In genomic region chr11:126419801-126420729, GRCh38 we compare ENCODE assay signal across 8 cellular contexts.
DNase-seq lines count a peak whose midpoint lies in the region; ATAC-seq, FAIRE-seq and TF ChIP-seq lines count a peak whose summit lies in the region.

No MANE protein-coding gene starts in this region.

- peaks cover 3% of the 10 kb centered on the region for H3K36me3 Mint-ChIP-seq in T-helper 17 cell (ENCODE audit: low read depth)
- H3K36me3 Mint-ChIP-seq in progenitor cell of endocrine pancreas (ENCODE audit: insufficient read depth): no peaks in the 10 kb centered on the region
- H3K36me3 Mint-ChIP-seq in glutamatergic neuron (ENCODE audit: unreplicated experiment): no peaks in the 10 kb centered on the region

- H3K27ac Mint-ChIP-seq in T-helper 17 cell (no peak overlapping the region), progenitor cell of endocrine pancreas (no peak overlapping the region), glutamatergic neuron (ENCODE audit: unreplicated experiment) (no peak overlapping the region)

- intact Hi-C loops in kidney (cut with DNase I): no loop called here

- H3K9me3 Mint-ChIP-seq in progenitor cell of endocrine pancreas (ENCODE audit: low read depth) (no peaks in the 10 kb centered on the region), glutamatergic neuron (ENCODE audit: unreplicated experiment) (peaks cover 6% of the 10 kb centered on the region)

- H3K4me3 ChIP-seq in kidney (ENCODE audit: low read length in 2 of 2): no peak overlapping the region

- no peaks in the 10 kb centered on the region for H3K36me3 ChIP-seq in kidney (ENCODE audit: control insufficient read depth in 1 of 2, insufficient read depth in 2 of 2, low read length in 2 of 2)

- H3K4me3 Mint-ChIP-seq in T-helper 17 cell (no peak overlapping the region), progenitor cell of endocrine pancreas (ENCODE audit: low read depth) (no peak overlapping the region), glutamatergic neuron (ENCODE audit: unreplicated experiment) (no peak overlapping the region)

- TF ChIP-seq CTCF in kidney (IDR thresholded peaks at IDR 0.05; ENCODE audit: borderline replicate concordance, extremely low read depth, insufficient read depth) (no peak), progenitor cell of endocrine pancreas (IDR thresholded peaks at IDR 0.05; ENCODE audit: unreplicated experiment) (no peak), glutamatergic neuron (IDR thresholded peaks at IDR 0.05; ENCODE audit: partially characterized antibody, unreplicated experiment) (no peak)

- ATAC-seq in HG02678 (IDR thresholded peaks at IDR 0.05; ENCODE audit: unreplicated experiment) (peak; percentile 78), T-helper 17 cell (no peak)

- H3K4me1 ChIP-seq in kidney (ENCODE audit: control insufficient read depth in 1 of 2, insufficient read depth in 1 of 2, low read depth in 1 of 2, low read length in 2 of 2): peaks cover 5 to 10% of the 10 kb centered on the region in 2 donors

- H3K9me3 ChIP-seq in kidney (ENCODE audit: control insufficient read depth in 1 of 2, low read length in 2 of 2): no peaks in the 10 kb centered on the region
- no peaks in the 10 kb centered on the region for H3K9me3 ChIP-seq in T-helper 17 cell (ENCODE audit: control insufficient read depth, low read length, poor library complexity, severe bottlenecking)

- FAIRE-seq in GM18507 (lab: Jason Lieb, UNC): peak; percentile 85
- FAIRE-seq in kidney (lab: Jason Lieb, UNC): no peak

- no peak overlapping the region for H3K9ac ChIP-seq in kidney (ENCODE audit: low read length in 2 of 2)

- peak; percentile 50 for DNase-seq in GM18507 (ENCODE audit: extremely low spot score, insufficient read length, low read depth)
- peak; percentile 60 for DNase-seq in NOMO-1 treated with dmso at 0.1 percent for 144 hours (lab: John Stamatoyannopoulos, UW; ENCODE audit: unreplicated experiment)
- DNase-seq in kidney: peak; percentile 83
- no peak for DNase-seq in T-helper 17 cell
- no peak for DNase-seq in progenitor cell of endocrine pancreas (ENCODE audit: low spot score, unreplicated experiment)
- DNase-seq in HT-29 (ENCODE audit: low spot score): no peak
- DNase-seq in glutamatergic neuron: no peak

- H3K4me1 Mint-ChIP-seq in T-helper 17 cell: peaks cover 11% of the 10 kb centered on the region
- peaks cover 10% of the 10 kb centered on the region for H3K4me1 Mint-ChIP-seq in progenitor cell of endocrine pancreas (ENCODE audit: low read depth)
- peaks cover 24% of the 10 kb centered on the region for H3K4me1 Mint-ChIP-seq in glutamatergic neuron (ENCODE audit: low read depth, unreplicated experiment)

- peak overlapping the region in 1 of 2 donors; percentile 77 for H3K27ac ChIP-seq in kidney (ENCODE audit: low read depth in 2 of 2, low read length in 2 of 2)

- peaks cover 11% of the 10 kb centered on the region for H3K27me3 Mint-ChIP-seq in T-helper 17 cell
- H3K27me3 Mint-ChIP-seq in progenitor cell of endocrine pancreas: peaks cover 14% of the 10 kb centered on the region
- H3K27me3 Mint-ChIP-seq in glutamatergic neuron (ENCODE audit: unreplicated experiment): peaks cover 6% of the 10 kb centered on the region

Comparison
In these comparisons a context has a peak if more than half of its experiments do, and no peak if none do; other contexts are left out.
1. DNase-seq: peak in GM18507 (single experiment), NOMO-1 treated with dmso at 0.1 percent for 144 hours (single experiment) and kidney (single experiment); none in T-helper 17 cell (0 of 3), progenitor cell of endocrine pancreas (single experiment), HT-29 (single experiment) and glutamatergic neuron (single experiment).